8 cellular contexts compared by ENCODE assay signal in the genomic region with DNA sequence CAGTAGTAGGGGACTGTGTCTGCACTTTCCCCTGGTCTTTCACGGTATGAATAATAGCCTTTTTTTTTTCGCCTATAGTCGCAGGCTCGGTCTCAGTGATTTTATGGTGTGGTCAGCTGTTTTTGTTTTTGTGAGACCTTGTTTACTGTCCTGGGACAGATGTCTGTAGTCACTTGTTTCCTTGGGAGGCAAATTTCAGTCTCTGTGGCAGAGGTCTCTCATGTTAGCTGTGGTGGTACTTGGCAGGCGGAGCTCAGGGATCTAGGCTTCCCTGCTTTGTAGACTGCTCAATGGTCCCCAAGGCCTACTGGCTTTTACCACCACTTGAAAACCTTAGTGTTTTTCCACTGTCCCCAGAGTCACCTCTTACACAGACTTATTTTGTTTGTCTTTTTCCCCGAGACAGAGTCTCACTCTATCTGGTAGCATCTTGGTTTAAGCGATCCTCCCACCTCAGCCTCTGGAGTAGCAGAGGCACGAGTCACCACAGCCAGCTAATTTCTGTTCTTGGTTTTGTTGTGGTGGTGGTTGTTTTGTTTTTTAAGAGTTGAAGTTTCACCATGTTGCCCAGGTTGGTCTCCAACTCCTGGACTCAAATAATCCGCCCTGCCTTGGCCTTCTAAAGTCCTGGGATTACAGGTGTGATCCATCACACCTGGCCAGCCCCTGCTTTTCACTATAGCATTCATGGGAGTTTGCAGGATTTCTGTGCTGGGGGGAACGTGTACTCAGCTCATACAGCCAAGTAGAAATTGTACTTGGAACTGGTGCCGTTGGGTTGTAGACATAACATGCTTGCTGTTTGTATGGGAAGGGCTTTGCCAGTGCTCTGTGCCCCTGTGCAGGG. TPM values are rescaled to one million over a fixed set of nuclear protein-coding genes. Genes with fewer than 3 reads are reported as not detected.
DNase-seq lines count a peak whose midpoint lies in the region; ATAC-seq and TF ChIP-seq lines count a peak whose summit lies in the region.

No MANE protein-coding gene starts in this region.

- H3K9ac ChIP-seq in BLaER1: peak overlapping the region; percentile 98; the same call in 1 of the 2 replicates

- H3K27ac ChIP-seq in BLaER1 (peak overlapping the region; percentile 99), brain microvascular endothelial cell (no peak overlapping the region)

- peaks cover 21% of the 10 kb centered on the region for H3K9me3 ChIP-seq in BLaER1

- peaks cover 63% of the 10 kb centered on the region for H3K4me1 ChIP-seq in BLaER1

- in situ Hi-C loops in brain microvascular endothelial cell (cut with HindIII; ENCODE audit: low pct_ligation_motif_present, low sequenced_read_pairs): no loop called here

- no peaks in the 10 kb centered on the region for H4K20me1 ChIP-seq in BLaER1

- H3K36me3 ChIP-seq in BLaER1 (no peaks in the 10 kb centered on the region; the same call in 1 of the 2 replicates), brain microvascular endothelial cell (replicated peaks) (no peaks in the 10 kb centered on the region)

- H3K27me3 ChIP-seq in BLaER1 (no peaks in the 10 kb centered on the region), brain microvascular endothelial cell (replicated peaks) (no peaks in the 10 kb centered on the region)

- no peak for DNase-seq in Jurkat, Clone E6-1 (ENCODE audit: low read depth, low spot score)
- DNase-seq in brain microvascular endothelial cell (peak; percentile 51), omental fat pad (ENCODE audit: low spot score) (peak; percentile 13), COLO668 (lab: John Stamatoyannopoulos, UW; ENCODE audit: unreplicated experiment) (no peak), NCI-H1417 (lab: John Stamatoyannopoulos, UW) (no peak)
- no peak for DNase-seq in activated effector memory CD4-positive, alpha-beta T cell treated with anti-CD3 and anti-CD28 coated beads, Interleukin-2, amount 50 U/mL, for 16 hours

- TF ChIP-seq CTCF in brain microvascular endothelial cell (IDR thresholded peaks at IDR 0.05; ENCODE audit: low read depth, low read length, missing control alignments): no peak
- TF ChIP-seq CTCF in omental fat pad (IDR thresholded peaks at IDR 0.05): no peak

- ATAC-seq in omental fat pad (ENCODE audit: low FRiP score) (no peak), HG02852 (IDR thresholded peaks at IDR 0.05; ENCODE audit: unreplicated experiment) (no peak)

- H3K4me3 ChIP-seq in BLaER1: peak overlapping the region; percentile 65
- H3K4me3 ChIP-seq in Jurkat, Clone E6-1 (ENCODE audit: low read length): peak overlapping the region; percentile 1; the same call in 1 of the 2 replicates
- H3K4me3 ChIP-seq in brain microvascular endothelial cell (ENCODE audit: low read depth, low read length): no peak overlapping the region

- peak overlapping the region; percentile 85 for H3K4me2 ChIP-seq in BLaER1

RNA-seq across cellular contexts. Expression of a gene that starts 10.3 kb away (rescaled TPM):
- polyA plus RNA-seq in Jurkat, Clone E6-1 (2012; ENCODE audit: insufficient read depth, insufficient read length): not detected
- total RNA-seq in omental fat pad: under 1 TPM; under 0.01 TPM

RNA-seq across cellular contexts. Expression of a gene that starts 15.7 kb away (rescaled TPM):
- polyA plus RNA-seq in Jurkat, Clone E6-1 (2012; ENCODE audit: insufficient read depth, insufficient read length): 29.7 TPM
- 10 to 100 TPM; 10.9 to 24.1 (median 14.0) TPM for total RNA-seq in omental fat pad

Comparison
In these comparisons a context has a peak if more than half of its experiments do, and no peak if none do; other contexts are left out.
1. DNase-seq: peak in brain microvascular endothelial cell (single experiment) and omental fat pad (single experiment); none in Jurkat, Clone E6-1 (single experiment), activated effector memory CD4-positive, alpha-beta T cell treated with anti-CD3 and anti-CD28 coated beads, Interleukin-2, amount 50 U/mL, for 16 hours (single experiment), COLO668 (single experiment) and NCI-H1417 (0 of 3).